8 cellular contexts compared by ENCODE assay signal in genomic region chr13:49436890-49437289, GRCh38. TPM values are rescaled to one million over a fixed set of nuclear protein-coding genes. Genes with fewer than 3 reads are reported as not detected.
DNase-seq lines count a peak whose midpoint lies in the region; ATAC-seq, FAIRE-seq and TF ChIP-seq lines count a peak whose summit lies in the region.

No MANE protein-coding gene starts in this region.

- H3K27ac ChIP-seq in pancreas = no peak overlapping the region

- H3K36me3 ChIP-seq in pancreas = no peaks in the 10 kb centered on the region

- no peak overlapping the region for H3K4me3 ChIP-seq in fibroblast of pulmonary artery (replicated peaks; ENCODE audit: low read depth, low read length)
- no peak overlapping the region for H3K4me3 ChIP-seq in pancreas

- TF ChIP-seq CTCF in D721Med (IDR thresholded peaks at IDR 0.05; ENCODE audit: insufficient read depth, missing control alignments) = peak; percentile 7
- no peak for TF ChIP-seq CTCF in fibroblast of pulmonary artery (IDR thresholded peaks at IDR 0.05; ENCODE audit: low read length, missing control alignments)
- TF ChIP-seq CTCF in pancreas (IDR thresholded peaks at IDR 0.05) = no peak

- H3K4me1 ChIP-seq in pancreas = no peaks in the 10 kb centered on the region

- no peak for FAIRE-seq in D721Med (lab: Jason Lieb, UNC)
- no peak for FAIRE-seq in RCC 7860 (lab: Jason Lieb, UNC)
- peak; percentile 75 for FAIRE-seq in pancreas (lab: Jason Lieb, UNC)

- H3K9me3 ChIP-seq in pancreas = no peaks in the 10 kb centered on the region

- ATAC-seq in pancreas (peak; percentile 63 to 87 (median 84)), HG02970 (IDR thresholded peaks at IDR 0.05; ENCODE audit: low FRiP score, unreplicated experiment) (no peak)

- H3K27me3 ChIP-seq in pancreas = no peaks in the 10 kb centered on the region

- DNase-seq in D721Med (ENCODE audit: insufficient read length, low spot score) = no peak
- DNase-seq in RCC 7860 (ENCODE audit: low spot score) = peak; percentile 17
- peak; percentile 70 for DNase-seq in fibroblast of pulmonary artery (ENCODE audit: low read depth)
- peak in 1 of 6 donors; percentile 16 for DNase-seq in pancreas
- DNase-seq in HUDEP-2 (lab: John Stamatoyannopoulos, UW; ENCODE audit: unreplicated experiment in 76 of 76) = no peak
- no peak for DNase-seq in islet precursor cell
- DNase-seq in KG1 (lab: John Stamatoyannopoulos, UW) = no peak

- WGBS in pancreas, 2 donors = 53 to 58% methylated on average over 3 of the region's 3 CpGs

- intact Hi-C loops in pancreas (cut with DNase I) = loop anchor here in 1 of 3 donors (5.0 kb wide), 1 partner anchor 135 kb away; no protein-coding TSS in a partner anchor

RNA-seq across cellular contexts. Expression of gene CAB39L, which starts 7.0 kb away (rescaled TPM):
- 1 to 10 TPM; 4.1 to 8.4 (median 5.0) TPM for total RNA-seq in pancreas
- 1 to 10 TPM; 2.7 to 7.2 TPM for polyA plus RNA-seq in pancreas

RNA-seq across cellular contexts. Expression of gene SETDB2, which starts 7.2 kb away (rescaled TPM):
- 1 to 10 TPM; 5.1 to 8.9 (median 6.6) TPM for total RNA-seq in pancreas
- polyA plus RNA-seq in pancreas = 1 to 10 TPM; 3.1 to 5.1 TPM

RNA-seq across cellular contexts. Expression of gene PHF11, which starts 58.9 kb away (rescaled TPM):
- 10 to 100 TPM; 14.5 to 28.2 (median 19.5) TPM for total RNA-seq in pancreas
- 10 to 100 TPM; 53.3 to 58.5 TPM for polyA plus RNA-seq in pancreas

Comparison
In these comparisons a context has a peak if more than half of its experiments do, and no peak if none do; other contexts are left out.
1. DNase-seq: peak in RCC 7860 (single experiment) and fibroblast of pulmonary artery (single experiment); none in D721Med (single experiment), HUDEP-2 (0 of 76), islet precursor cell (single experiment) and KG1 (single experiment).